10 cellular contexts compared by ENCODE assay signal in genomic region chrX:1535241-1536041, GRCh38. TPM values are rescaled to one million over a fixed set of nuclear protein-coding genes. Genes with fewer than 3 reads are reported as not detected.
DNase-seq lines count a peak whose midpoint lies in the region; ATAC-seq and TF ChIP-seq lines count a peak whose summit lies in the region.
"Had no signal": no experiment of that assay in that cellular context is flagged by ENCODE, and none has a peak within 500 bp of the region (broad histone marks: within the 10 kb centered on the region; RNA-seq: fewer than 3 reads in every experiment).

No MANE protein-coding gene starts in this region.

- peak overlapping the region in 3 of 4 donors; percentile 15 to 39 (median 31) for H3K27ac ChIP-seq in gastrocnemius medialis

- DNase-seq in SIG-M5 treated with dmso at 0.1 percent for 504 hours (lab: John Stamatoyannopoulos, UW; ENCODE audit: unreplicated experiment), result peak; percentile 25
- DNase-seq in SIG-M5 (lab: John Stamatoyannopoulos, UW), result no peak
- DNase-seq in NOMO-1 treated with dmso at 0.1 percent for 144 hours (lab: John Stamatoyannopoulos, UW; ENCODE audit: unreplicated experiment), result peak; percentile 62
- DNase-seq in activated naive CD4-positive, alpha-beta T cell treated with anti-CD3 and anti-CD28 coated beads, Interleukin-2, amount 50 U/mL, for 16 hours, result peak; percentile 28
- DNase-seq in gastrocnemius medialis, result no peak
- DNase-seq in GM19240 (ENCODE audit: insufficient read length, low spot score), result no peak
- DNase-seq in SK-N-DZ (ENCODE audit: low spot score), result no peak
- DNase-seq in NCI-H524 (lab: John Stamatoyannopoulos, UW), result no peak

- H3K4me3 ChIP-seq in gastrocnemius medialis, result peak overlapping the region; percentile 1 to 51 (median 33)

- no peaks in the 10 kb centered on the region for H3K4me1 ChIP-seq in gastrocnemius medialis

- no peaks in the 10 kb centered on the region for H3K36me3 ChIP-seq in gastrocnemius medialis

- TF ChIP-seq CTCF in gastrocnemius medialis (IDR thresholded peaks at IDR 0.05 in 4 of 5, conservative IDR thresholded peaks at IDR 0.05 in 1 of 5), result no peak

- no peaks in the 10 kb centered on the region for H3K9me3 ChIP-seq in gastrocnemius medialis

- intact Hi-C loops in gastrocnemius medialis (cut with DNase I; ENCODE audit: low total_unique reads), result loop anchor here (10.0 kb wide), 1 partner anchor 51 kb away; no protein-coding TSS in a partner anchor

- H3K27me3 ChIP-seq in gastrocnemius medialis, result no peaks in the 10 kb centered on the region

- TF ChIP-seq POLR2A in gastrocnemius medialis (IDR thresholded peaks at IDR 0.05), result peak in 1 of 2 donors; percentile 8

- no peak for ATAC-seq in gastrocnemius medialis

- in situ Hi-C loops in gastrocnemius medialis (cut with MboI; ENCODE audit: low sequenced_read_pairs in 4 of 4), result no loop called here

RNA-seq across cellular contexts. Expression of gene P2RY8, which starts 1.5 kb away (rescaled TPM):
- total RNA-seq in gastrocnemius medialis, result 1 to 10 TPM in 1 of 4 donors, under 1 TPM in 3; 0.36 to 1.1 (median 0.62) TPM
- not detected in 2 replicates for polyA plus RNA-seq in SK-N-DZ (2014; cell fraction: cytosol; rRNA removed)
- polyA plus RNA-seq in SK-N-DZ (2014; cell fraction: nucleus; rRNA removed), result not detected in 2 replicates
- total RNA-seq: fibroblast of villous mesenchyme had no signal
- polyA plus RNA-seq: AG04450 had no signal

RNA-seq across cellular contexts. Expression of gene AKAP17A, which starts 56.0 kb away (rescaled TPM):
- total RNA-seq in gastrocnemius medialis, result 10 to 100 TPM; 14.1 to 15.9 (median 14.5) TPM
- polyA plus RNA-seq in SK-N-DZ (2014; cell fraction: cytosol; rRNA removed), result 17.1 and 26.6 TPM in 2 replicates
- polyA plus RNA-seq in SK-N-DZ (2014; cell fraction: nucleus; rRNA removed), result 121 and 140 TPM in 2 replicates

Comparison
In these comparisons a context has a peak if more than half of its experiments do, and no peak if none do; other contexts are left out.
1. DNase-seq: peak in SIG-M5 treated with dmso at 0.1 percent for 504 hours (single experiment), NOMO-1 treated with dmso at 0.1 percent for 144 hours (single experiment) and activated naive CD4-positive, alpha-beta T cell treated with anti-CD3 and anti-CD28 coated beads, Interleukin-2, amount 50 U/mL, for 16 hours (single experiment); none in SIG-M5 (single experiment), gastrocnemius medialis (0 of 2), GM19240 (single experiment), SK-N-DZ (single experiment) and NCI-H524 (0 of 2).